In the genomic region with DNA sequence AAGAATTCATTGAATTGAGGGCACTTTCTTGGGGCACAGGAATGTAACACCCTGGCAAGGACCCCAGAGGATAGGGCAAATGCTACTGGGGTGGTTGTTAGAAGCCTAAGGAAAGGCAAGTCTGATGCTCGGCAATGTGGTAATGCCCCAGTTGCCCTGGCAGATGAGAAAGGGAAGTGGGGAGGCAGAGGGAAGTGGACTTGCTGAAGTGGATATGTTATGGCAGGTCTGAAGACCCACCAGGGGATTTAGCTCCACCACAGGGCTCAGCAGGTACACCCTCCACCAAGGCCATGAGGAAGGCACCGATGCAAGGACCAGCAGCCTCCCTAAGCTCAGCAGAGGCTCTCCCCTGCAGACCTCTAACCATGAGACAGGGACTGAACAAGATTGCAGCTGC, we compare ENCODE assay signal across 28 cellular contexts.
"Had no signal": no experiment of that assay in that cellular context is flagged by ENCODE, and none has a peak within 500 bp of the region (broad histone marks: within the 10 kb centered on the region; RNA-seq: fewer than 3 reads in every experiment).

No MANE protein-coding gene starts in this region.

- H3K4me2 ChIP-seq: hepatocyte, neural progenitor cell had no signal

- H3K36me3 ChIP-seq: brain microvascular endothelial cell, gastrocnemius medialis, left ventricle myocardium inferior, neural progenitor cell, right atrium auricular region, tibial nerve had no signal

- H3K79me2 ChIP-seq: hepatocyte had no signal

- H2AFZ ChIP-seq: hepatocyte, neural progenitor cell had no signal

- DNase-seq: activated CD4-positive, alpha-beta memory T cell treated with anti-CD3 and anti-CD28 coated beads, Interleukin-2, amount 10 ng/mL, durations not matched to agents 7 days and 5 days; activated CD4-positive, alpha-beta T cell treated with anti-CD3 and anti-CD28 coated beads for 1 hour; activated CD4-positive, alpha-beta T cell treated with anti-CD3 and anti-CD28 coated beads, Interleukin-2, amount 10 ng/mL, durations not matched to agents 7 days and 5 days; activated CD8-positive, alpha-beta memory T cell treated with anti-CD3 and anti-CD28 coated beads, Interleukin-2, amount 50 U/mL, for 48 hours; activated gamma-delta T cell treated with Interleukin-2 at 50 U/mL for 16 hours; activated naive CD4-positive, alpha-beta T cell treated with anti-CD3 and anti-CD28 coated beads, Interleukin-2, amount 50 U/mL, for 16 hours; activated T-cell treated with anti-CD3 and anti-CD28 coated beads, Interleukin-2, amount 50 U/mL, for 24 hours; amniotic stem cell; brain microvascular endothelial cell; dorsolateral prefrontal cortex; effector memory CD4-positive, alpha-beta T cell; gastrocnemius medialis; islet precursor cell; left ventricle myocardium inferior; mesendoderm; natural killer cell; occipital lobe; stimulated activated CD4-positive, alpha-beta T cell treated with anti-CD3 and anti-CD28 coated beads, Interleukin-15, amount 100 ng/mL, for 24 hours; stimulated activated CD4-positive, alpha-beta T cell treated with anti-CD3 and anti-CD28 coated beads, Interleukin-2, amount 100 ng/mL, for 24 hours; stimulated activated naive CD4-positive, alpha-beta T cell treated with Interleukin-2 at 50 U/mL for 16 hours; T1000 had no signal

- H3K27me3 ChIP-seq: brain microvascular endothelial cell, gastrocnemius medialis, hepatocyte, neural progenitor cell, right atrium auricular region, tibial nerve had no signal

- H3K27ac ChIP-seq: brain microvascular endothelial cell, coronary artery, dorsolateral prefrontal cortex, gastrocnemius medialis, hepatocyte, left ventricle myocardium inferior, neural progenitor cell, right atrium auricular region, tibial nerve had no signal

- H3K4me1 ChIP-seq: gastrocnemius medialis, left ventricle myocardium inferior, neural progenitor cell, right atrium auricular region, tibial nerve had no signal

- ATAC-seq: gastrocnemius medialis, natural killer cell, WTC11 had no signal

- H3K9me3 ChIP-seq: gastrocnemius medialis, left ventricle myocardium inferior, right atrium auricular region, tibial nerve had no signal

- H3K4me3 ChIP-seq: coronary artery, dorsolateral prefrontal cortex, gastrocnemius medialis, hepatocyte, left ventricle myocardium inferior, lung, neural progenitor cell, right atrium auricular region, tibial nerve had no signal
